In genomic region chr5:124996023-124996763, GRCh38 we compare ENCODE assay signal across 18 cellular contexts.
DNase-seq lines count a peak whose midpoint lies in the region; ATAC-seq and TF ChIP-seq lines count a peak whose summit lies in the region.
"Had no signal": no experiment of that assay in that cellular context is flagged by ENCODE, and none has a peak within 500 bp of the region (broad histone marks: within the 10 kb centered on the region; RNA-seq: fewer than 3 reads in every experiment).

No MANE protein-coding gene starts in this region.

- H3K4me3 ChIP-seq in HUES64 (ENCODE audit: low read length) = no peak overlapping the region
- H3K4me3 ChIP-seq in mammary epithelial cell (replicated peaks in 1 of 3; ENCODE audit: insufficient read depth in 1 of 3, low read depth in 2 of 3, low read length in 3 of 3) = no peak overlapping the region
- no peak overlapping the region for H3K4me3 ChIP-seq in iPS-20b (ENCODE audit: low read length)
- H3K4me3 ChIP-seq: psoas muscle, uterus had no signal

- TF ChIP-seq CTCF in mammary epithelial cell (conservative IDR thresholded peaks at IDR 0.05 in 1 of 2, IDR thresholded peaks at IDR 0.05 in 1 of 2; ENCODE audit: extremely low read depth in 1 of 2, insufficient read depth in 1 of 2, low read depth in 1 of 2, low read length in 2 of 2) = no peak

- H3K27me3 ChIP-seq in HUES64 (ENCODE audit: insufficient read depth, low read length) (no peaks in the 10 kb centered on the region), mammary epithelial cell (ENCODE audit: insufficient read depth, low read length) (no peaks in the 10 kb centered on the region), iPS-20b (ENCODE audit: insufficient read depth, low read length) (no peaks in the 10 kb centered on the region)
- H3K27me3 ChIP-seq: uterus had no signal

- WGBS in HUES64 = 33% methylated on average over 4 of the region's 4 CpGs
- 80% methylated on average over 4 of the region's 4 CpGs for WGBS in mammary epithelial cell (ENCODE audit: low coverage, missing lambda C conversion rate)

- intact Hi-C loops in mammary epithelial cell (cut with micrococcal nuclease) = no loop called here

- H3K9ac ChIP-seq in HUES64 (ENCODE audit: low read depth, low read length) (peak overlapping the region; percentile 32; the same call in 1 of the 2 replicates), mammary epithelial cell (ENCODE audit: insufficient read depth, low read length) (no peak overlapping the region), iPS-20b (ENCODE audit: low read depth, low read length) (0 out of 2 replicates have a peak overlapping the region, but pooled peaks have one; percentile 10)

- no peaks in the 10 kb centered on the region for H4K20me1 ChIP-seq in mammary epithelial cell (ENCODE audit: insufficient read depth, low read length)

- H3K4me1 ChIP-seq in HUES64 (ENCODE audit: insufficient read depth, low read length) (peaks cover 39% of the 10 kb centered on the region), mammary epithelial cell (ENCODE audit: insufficient read depth, low read length) (no peaks in the 10 kb centered on the region), iPS-20b (ENCODE audit: insufficient read depth, low read length) (peaks cover 23% of the 10 kb centered on the region; the same call in 1 of the 2 replicates)
- H3K4me1 ChIP-seq: psoas muscle, uterus had no signal

- ATAC-seq in GM21381 (IDR thresholded peaks at IDR 0.05; ENCODE audit: unreplicated experiment) = no peak
- ATAC-seq: psoas muscle; stimulated activated naive CD8-positive, alpha-beta T cell treated with anti-CD3 and anti-CD28 coated beads, Interleukin-15, Interleukin-2, amounts not matched to agents 100 U/mL and 50 U/mL, for 24 hours had no signal

- in situ Hi-C loops in mammary epithelial cell (cut with MboI; ENCODE audit: low sequenced_read_pairs in 2 of 2) = no loop called here

- H3K9me3 ChIP-seq in HUES64 (ENCODE audit: insufficient read depth, low read depth, low read length) (no peaks in the 10 kb centered on the region), mammary epithelial cell (replicated peaks; ENCODE audit: insufficient read depth, low read length) (no peaks in the 10 kb centered on the region), iPS-20b (ENCODE audit: insufficient read depth, low read depth, low read length) (no peaks in the 10 kb centered on the region)
- H3K9me3 ChIP-seq: psoas muscle, uterus had no signal

- BruUV-seq in mammary epithelial cell (replicated peaks; lab: Mats Ljungman, UMichigan) = no TSS peak

- CTCF ChIA-PET in mammary epithelial cell (lab: Charles Lee; ENCODE audit: low non-redundant PET) = no interaction called here

- H3K4me2 ChIP-seq in mammary epithelial cell (ENCODE audit: insufficient read depth, low read depth, low read length) = no peak overlapping the region

- peak overlapping the region; percentile 45 for H2AFZ ChIP-seq in mammary epithelial cell (ENCODE audit: low read depth, low read length)

- no peaks in the 10 kb centered on the region for H3K36me3 ChIP-seq in HUES64 (ENCODE audit: insufficient read depth, low read length)
- no peaks in the 10 kb centered on the region for H3K36me3 ChIP-seq in mammary epithelial cell (ENCODE audit: insufficient read depth, low read length)
- H3K36me3 ChIP-seq in iPS-20b (ENCODE audit: insufficient read depth, low read depth, low read length) = no peaks in the 10 kb centered on the region
- H3K36me3 ChIP-seq: uterus had no signal

- H3K27ac ChIP-seq in HUES64 (ENCODE audit: low read depth, low read length) (peak overlapping the region; percentile 86), mammary epithelial cell (ENCODE audit: insufficient read depth, low read depth, low read length) (no peak overlapping the region), iPS-20b (ENCODE audit: low read length) (peak overlapping the region; percentile 33)
- H3K27ac ChIP-seq: epithelial cell of prostate, psoas muscle, uterus had no signal

- H3K79me2 ChIP-seq in mammary epithelial cell (ENCODE audit: insufficient read depth, low read length) = no peaks in the 10 kb centered on the region

- DNase-seq in AG20443 (ENCODE audit: low spot score) (peak; percentile 13), mammary epithelial cell (no peak), hepatic stellate cell (ENCODE audit: low spot score) (no peak), NCI-H2107 treated with DMSO at 0.1 percent for 48 hours (lab: John Stamatoyannopoulos, UW; ENCODE audit: unreplicated experiment) (no peak), RKO (ENCODE audit: low spot score) (no peak)
- DNase-seq: activated CD4-positive, alpha-beta T cell treated with anti-CD3 and anti-CD28 coated beads, Interleukin-2, amount 10 ng/mL, durations not matched to agents 7 days and 5 days; activated T-cell treated with anti-CD3 and anti-CD28 coated beads, Interleukin-2, amount 50 U/mL, for 24 hours; CD8-positive, alpha-beta memory T cell; KBM-7; NCI-H2227 treated with DMSO at 0.1 percent for 48 hours; psoas muscle; stimulated activated CD4-positive, alpha-beta T cell treated with anti-CD3 and anti-CD28 coated beads, Interleukin-12 subunit alpha, Interleukin-12 subunit beta, amount 100 ng/mL, for 4 hours; stimulated activated naive CD8-positive, alpha-beta T cell treated with anti-CD3 and anti-CD28 coated beads, Interleukin-15, Interleukin-2, amounts not matched to agents 100 U/mL and 50 U/mL, for 24 hours; uterus had no signal

- dilution Hi-C loops in mammary epithelial cell (cut with HindIII; ENCODE audit: low sequenced_read_pairs) = loop anchor here (5.0 kb wide), 1 partner anchor 49 kb away; no protein-coding TSS in a partner anchor
